1 cellular context compared by ENCODE assay signal in the genomic region with DNA sequence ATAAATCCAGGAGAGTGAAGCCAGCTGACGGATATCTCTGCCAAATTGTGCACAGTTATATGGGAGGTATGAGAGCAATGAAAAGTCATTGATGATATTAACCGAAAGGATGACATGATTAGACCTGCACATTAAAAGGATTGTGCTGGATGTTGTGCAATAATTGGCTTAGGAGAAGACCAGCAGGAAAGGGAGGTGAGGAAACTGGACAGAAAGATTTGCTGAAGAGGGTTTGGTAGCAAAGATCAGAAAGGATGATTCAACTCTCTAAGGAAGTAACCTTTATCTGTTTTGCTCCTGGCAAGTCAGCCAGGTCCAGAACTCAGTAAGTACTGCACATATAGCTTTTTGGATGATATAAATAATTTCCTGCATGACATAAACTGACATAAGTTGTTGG.
TF ChIP-seq lines count a peak whose summit lies in the region.

No MANE protein-coding gene starts in this region.

TF ChIP-seq in H1, 55 proteins besides CTCF, POLR2A, EP300 and RAD21:
- TF ChIP-seq SRF (IDR thresholded peaks at IDR 0.05; ENCODE audit: low read depth, low read length) (no peak), CEBPB (IDR thresholded peaks at IDR 0.05; ENCODE audit: low read depth, low read length) (0 out of 2 replicates have a peak, but pooled peaks have one; percentile 17)
